ENCODE assay signal across 24 cellular contexts in the genomic region with DNA sequence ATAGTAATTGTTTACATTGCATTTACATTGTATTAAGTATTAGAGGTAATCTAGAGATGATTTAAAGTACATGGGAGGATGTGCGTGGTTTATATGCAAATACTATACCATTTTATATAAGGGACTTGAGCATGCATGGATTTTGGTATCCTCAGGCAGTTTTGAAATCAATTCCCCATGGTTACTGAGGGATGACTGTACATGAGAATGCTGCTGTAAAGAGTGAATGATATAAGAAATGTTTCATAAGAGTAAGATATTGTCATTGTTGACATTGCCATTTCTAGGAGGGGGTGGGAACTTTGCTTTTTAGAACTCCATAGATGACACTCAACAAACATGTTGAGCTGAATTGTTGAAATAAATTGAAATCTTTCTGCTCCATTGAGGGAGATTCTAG.
"Had no signal": no experiment of that assay in that cellular context is flagged by ENCODE, and none has a peak within 500 bp of the region (broad histone marks: within the 10 kb centered on the region; RNA-seq: fewer than 3 reads in every experiment).

No MANE protein-coding gene starts in this region.

- H3K36me3 Mint-ChIP-seq: mesothelial cell of epicardium had no signal

- H3K27ac Mint-ChIP-seq: mesothelial cell of epicardium; naive B cell; natural killer cell treated with Interleukin-12 subunit alpha and Interleukin-12 subunit beta and Interleukin-15 and Interleukin-18, amount 100 ng/mL, for 72 hours; stimulated activated memory B cell treated with anti-CD40 and anti-IgM and Interleukin-4, amounts not matched to agents 10 μg/mL and 1 μg/mL and 100 μg/mL, for 72 hours had no signal

- H3K4me1 ChIP-seq: colonic mucosa, pancreas, right lobe of liver, tibial nerve, uterus had no signal

- H3K9me3 ChIP-seq: colonic mucosa, mucosa of descending colon, neutrophil, pancreas, right lobe of liver, thoracic aorta, tibial nerve, upper lobe of right lung, uterus had no signal

- H3K9me3 Mint-ChIP-seq: central memory CD8-positive, alpha-beta T cell; natural killer cell treated with Interleukin-12 subunit alpha and Interleukin-12 subunit beta and Interleukin-15 and Interleukin-18, amount 100 ng/mL, for 72 hours had no signal

- H3K4me3 ChIP-seq: colonic mucosa, mucosa of descending colon, pancreas, right lobe of liver, smooth muscle cell, thoracic aorta, tibial nerve, upper lobe of right lung, uterus had no signal

- H3K27me3 Mint-ChIP-seq: central memory CD8-positive, alpha-beta T cell; naive B cell; natural killer cell treated with Interleukin-12 subunit alpha and Interleukin-12 subunit beta and Interleukin-15 and Interleukin-18, amount 100 ng/mL, for 72 hours; stimulated activated memory B cell treated with anti-CD40 and anti-IgM and Interleukin-4, amounts not matched to agents 10 μg/mL and 1 μg/mL and 100 μg/mL, for 72 hours had no signal

- H3K27me3 ChIP-seq: colonic mucosa, neutrophil, pancreas, right lobe of liver, tibial nerve, upper lobe of right lung, uterus had no signal

- FAIRE-seq: frontal cortex, kidney, pancreas had no signal

- ATAC-seq: mucosa of descending colon; natural killer cell treated with Interleukin-12 subunit alpha and Interleukin-12 subunit beta and Interleukin-15 and Interleukin-18, amount 100 ng/mL, for 72 hours; pancreas; stimulated activated memory B cell treated with anti-CD40 and anti-IgM and Interleukin-4, amounts not matched to agents 10 μg/mL and 1 μg/mL and 100 μg/mL, for 72 hours; stimulated activated naive CD8-positive, alpha-beta T cell treated with anti-CD3 and anti-CD28 coated beads, Interleukin-15, Interleukin-2, amounts not matched to agents 100 U/mL and 50 U/mL, for 24 hours had no signal

- H3K4me1 Mint-ChIP-seq: central memory CD8-positive, alpha-beta T cell; stimulated activated memory B cell treated with anti-CD40 and anti-IgM and Interleukin-4, amounts not matched to agents 10 μg/mL and 1 μg/mL and 100 μg/mL, for 72 hours had no signal

- H3K27ac ChIP-seq: colonic mucosa, neutrophil, pancreas, right lobe of liver, thoracic aorta, tibial nerve, upper lobe of right lung, uterus had no signal

- H3K4me3 Mint-ChIP-seq: central memory CD8-positive, alpha-beta T cell; mesothelial cell of epicardium; naive B cell; natural killer cell treated with Interleukin-12 subunit alpha and Interleukin-12 subunit beta and Interleukin-15 and Interleukin-18, amount 100 ng/mL, for 72 hours; neural crest cell; stimulated activated memory B cell treated with anti-CD40 and anti-IgM and Interleukin-4, amounts not matched to agents 10 μg/mL and 1 μg/mL and 100 μg/mL, for 72 hours had no signal

- H3K36me3 ChIP-seq: colonic mucosa, neutrophil, pancreas, right lobe of liver, thoracic aorta, tibial nerve, upper lobe of right lung, uterus had no signal

- DNase-seq: colonic mucosa; effector memory CD4-positive, alpha-beta T cell; kidney; mesenchymal stem cell; mucosa of descending colon; naive B cell; pancreas; right lobe of liver; stimulated activated CD4-positive, alpha-beta T cell treated with anti-CD3 and anti-CD28 coated beads, Interleukin-12 subunit alpha, Interleukin-12 subunit beta, amount 100 ng/mL, for 4 hours; stimulated activated CD4-positive, alpha-beta T cell treated with anti-CD3 and anti-CD28 coated beads, Interleukin-1b, Interleukin-23, amount 100 ng/mL, for 48 hours; stimulated activated CD4-positive, alpha-beta T cell treated with anti-CD3 and anti-CD28 coated beads, Interleukin-4, amount 100 ng/mL, for 1 hour; stimulated activated naive CD8-positive, alpha-beta T cell treated with anti-CD3 and anti-CD28 coated beads, Interleukin-15, Interleukin-2, amounts not matched to agents 100 U/mL and 50 U/mL, for 24 hours; upper lobe of right lung had no signal
